14 cellular contexts compared by ENCODE assay signal in the genomic region with DNA sequence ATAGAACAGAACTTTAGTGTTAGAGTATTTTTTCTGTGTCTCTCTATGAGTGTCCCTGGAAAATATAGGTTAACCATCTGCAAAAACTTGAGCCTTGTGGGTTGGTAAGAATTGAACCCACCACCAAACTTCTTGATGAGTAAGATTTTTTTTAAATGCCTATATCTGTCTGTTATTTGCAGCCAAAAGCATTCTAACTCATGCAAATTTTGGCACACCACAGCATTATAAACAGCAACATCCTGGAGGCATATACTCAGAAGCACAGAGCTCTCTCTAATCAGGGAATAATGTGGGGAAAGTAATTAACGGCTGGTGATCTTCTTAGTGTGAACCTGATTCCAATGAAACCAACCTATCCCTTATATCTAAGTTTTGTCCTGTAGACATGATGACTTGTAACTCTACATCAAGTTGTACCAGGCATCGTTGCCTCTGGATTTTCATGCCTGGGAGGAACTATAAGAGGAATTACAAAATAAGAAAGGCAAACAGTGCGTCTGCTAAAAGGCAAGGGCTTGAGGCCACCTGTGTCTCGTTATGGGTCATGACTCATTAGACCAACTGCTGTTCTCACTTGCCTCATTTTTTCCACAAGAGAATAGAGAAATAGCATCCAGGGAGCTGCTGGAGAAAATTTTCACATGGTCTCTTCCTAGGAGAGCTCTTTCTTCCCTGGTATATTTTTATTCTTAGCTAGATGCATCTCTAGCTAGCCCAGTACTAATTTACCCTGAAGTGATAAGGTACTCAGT.
A peak's percentile ranks its signal among the peaks of the same experiment; 100 is the strongest.
DNase-seq lines count a peak whose midpoint lies in the region; ATAC-seq and TF ChIP-seq lines count a peak whose summit lies in the region.
"Had no signal": no experiment of that assay in that cellular context is flagged by ENCODE, and none has a peak within 500 bp of the region (broad histone marks: within the 10 kb centered on the region; RNA-seq: fewer than 3 reads in every experiment).

No MANE protein-coding gene starts in this region.

- no peak for TF ChIP-seq CTCF in heart left ventricle (IDR thresholded peaks at IDR 0.05)
- TF ChIP-seq CTCF in GM20000 (IDR thresholded peaks at IDR 0.05; ENCODE audit: extremely low read depth, missing control alignments) = no peak

- H3K9me3 ChIP-seq in SJCRH30 (replicated peaks) = no peaks in the 10 kb centered on the region
- peaks cover 0 to 20% (median 2%) of the 10 kb centered on the region in 12 donors for H3K9me3 ChIP-seq in heart left ventricle
- H3K9me3 ChIP-seq in naive thymus-derived CD4-positive, alpha-beta T cell (ENCODE audit: control insufficient read depth in 2 of 3, low read length in 3 of 3) = no peaks in the 10 kb centered on the region

- H3K27me3 ChIP-seq in SJCRH30 (no peaks in the 10 kb centered on the region), heart left ventricle (no peaks in the 10 kb centered on the region)
- no peaks in the 10 kb centered on the region for H3K27me3 ChIP-seq in naive thymus-derived CD4-positive, alpha-beta T cell (ENCODE audit: control insufficient read depth in 2 of 2, insufficient read depth in 2 of 2, low read length in 2 of 2)

- H3K27ac ChIP-seq in SJCRH30 = peak overlapping the region; percentile 28; the same call in 1 of the 2 replicates
- peak overlapping the region in 10 of 12 donors; percentile 19 to 76 (median 54) for H3K27ac ChIP-seq in heart left ventricle
- H3K27ac ChIP-seq in naive thymus-derived CD4-positive, alpha-beta T cell (ENCODE audit: low read depth, low read length) = no peak overlapping the region
- H3K27ac ChIP-seq: HL-60 had no signal

- H3K4me3 ChIP-seq in SJCRH30 = no peak overlapping the region
- H3K4me3 ChIP-seq in heart left ventricle = no peak overlapping the region
- no peak overlapping the region for H3K4me3 ChIP-seq in naive thymus-derived CD4-positive, alpha-beta T cell (ENCODE audit: low read length)

- CTCF ChIA-PET in naive thymus-derived CD4-positive, alpha-beta T cell (lab: Charles Lee) = no interaction called here

- H3K9me3 Mint-ChIP-seq in naive thymus-derived CD4-positive, alpha-beta T cell = peaks cover 0 to under 1% (median 0%) of the 10 kb centered on the region in 11 donors
- H3K9me3 Mint-ChIP-seq: activated naive CD8-positive, alpha-beta T cell treated with anti-CD3 and anti-CD28 coated beads, Interleukin-2, amount 50 U/mL, for 24 hours had no signal

- no peaks in the 10 kb centered on the region for H3K36me3 Mint-ChIP-seq in naive thymus-derived CD4-positive, alpha-beta T cell

- WGBS in heart left ventricle, 4 donors = 42 to 54% (median 47%) methylated on average over 4 of the region's 4 CpGs

- H3K4me1 ChIP-seq in SJCRH30 = peaks cover 14% of the 10 kb centered on the region
- H3K4me1 ChIP-seq in heart left ventricle = peaks cover 0 to 39% (median 18%) of the 10 kb centered on the region in 12 donors
- no peaks in the 10 kb centered on the region for H3K4me1 ChIP-seq in naive thymus-derived CD4-positive, alpha-beta T cell (ENCODE audit: control insufficient read depth in 2 of 2, insufficient read depth in 2 of 2, low read length in 2 of 2)

- H3K27me3 Mint-ChIP-seq in naive thymus-derived CD4-positive, alpha-beta T cell = peaks cover 0 to 9% (median 3%) of the 10 kb centered on the region in 5 donors

- peak; percentile 17 to 72 (median 31) for DNase-seq in NCI-H1417 (lab: John Stamatoyannopoulos, UW)
- no peak for DNase-seq in NCI-H1417 treated with DMSO at 0.1 percent for 48 hours (lab: John Stamatoyannopoulos, UW)
- peak; percentile 49 to 71 for DNase-seq in SJCRH30
- peak in 4 of 5 donors; percentile 36 to 61 (median 46) for DNase-seq in heart left ventricle
- peak; percentile 88 for DNase-seq in smooth muscle cell of the brain vasculature (ENCODE audit: low read depth, low spot score)
- DNase-seq in stimulated activated CD4-positive, alpha-beta T cell treated with anti-CD3 and anti-CD28 coated beads, Interleukin-15, amount 100 ng/mL, for 24 hours = no peak
- DNase-seq in GM20000 (ENCODE audit: low spot score) = no peak
- no peak for DNase-seq in naive thymus-derived CD4-positive, alpha-beta T cell
- DNase-seq: 8988T; activated CD4-positive, CD25-positive, alpha-beta regulatory T cell treated with anti-CD3 and anti-CD28 coated beads, Interleukin-2, amount 50 U/mL, for 72 hours; activated naive CD8-positive, alpha-beta T cell treated with anti-CD3 and anti-CD28 coated beads, Interleukin-2, amount 50 U/mL, for 24 hours; NCI-H524; occipital lobe had no signal

- H3K27ac Mint-ChIP-seq in naive thymus-derived CD4-positive, alpha-beta T cell = no peak overlapping the region
- H3K27ac Mint-ChIP-seq: activated naive CD8-positive, alpha-beta T cell treated with anti-CD3 and anti-CD28 coated beads, Interleukin-2, amount 50 U/mL, for 24 hours had no signal

- H3K4me3 Mint-ChIP-seq in naive thymus-derived CD4-positive, alpha-beta T cell = no peak overlapping the region
- H3K4me3 Mint-ChIP-seq: activated naive CD8-positive, alpha-beta T cell treated with anti-CD3 and anti-CD28 coated beads, Interleukin-2, amount 50 U/mL, for 24 hours had no signal

- no peak for TF ChIP-seq POLR2A in heart left ventricle (IDR thresholded peaks at IDR 0.05)

- POLR2A ChIA-PET in naive thymus-derived CD4-positive, alpha-beta T cell (lab: Charles Lee) = no interaction called here

- intact Hi-C loops in heart left ventricle (cut with DNase I) = no loop called here
- intact Hi-C loops in naive thymus-derived CD4-positive, alpha-beta T cell (cut with micrococcal nuclease) = no loop called here

- H3K36me3 ChIP-seq in SJCRH30 (no peaks in the 10 kb centered on the region), heart left ventricle (no peaks in the 10 kb centered on the region)
- H3K36me3 ChIP-seq in naive thymus-derived CD4-positive, alpha-beta T cell (ENCODE audit: control insufficient read depth in 2 of 3, insufficient read depth in 3 of 3, low read length in 3 of 3) = no peaks in the 10 kb centered on the region

- no peaks in the 10 kb centered on the region for H3K4me1 Mint-ChIP-seq in naive thymus-derived CD4-positive, alpha-beta T cell
- H3K4me1 Mint-ChIP-seq: activated naive CD8-positive, alpha-beta T cell treated with anti-CD3 and anti-CD28 coated beads, Interleukin-2, amount 50 U/mL, for 24 hours had no signal

- ATAC-seq in heart left ventricle = peak; percentile 47 to 81 (median 58)
- no peak for ATAC-seq in naive thymus-derived CD4-positive, alpha-beta T cell
- ATAC-seq: activated naive CD8-positive, alpha-beta T cell treated with anti-CD3 and anti-CD28 coated beads, Interleukin-2, amount 50 U/mL, for 24 hours had no signal

Comparison
In these comparisons a context has a peak if more than half of its experiments do, and no peak if none do; other contexts are left out.
1. DNase-seq: peak in NCI-H1417 (3 of 3), SJCRH30 (2 of 2), heart left ventricle (4 of 5) and smooth muscle cell of the brain vasculature (single experiment); none in NCI-H1417 treated with DMSO at 0.1 percent for 48 hours (single experiment), stimulated activated CD4-positive, alpha-beta T cell treated with anti-CD3 and anti-CD28 coated beads, Interleukin-15, amount 100 ng/mL, for 24 hours (single experiment), GM20000 (single experiment) and naive thymus-derived CD4-positive, alpha-beta T cell (0 of 9).